Comparison of ENCODE assay signal across 1 cellular context in genomic region chr12:51172515-51173431, GRCh38.
TF ChIP-seq lines count a peak whose summit lies in the region.

A gene with protein sequence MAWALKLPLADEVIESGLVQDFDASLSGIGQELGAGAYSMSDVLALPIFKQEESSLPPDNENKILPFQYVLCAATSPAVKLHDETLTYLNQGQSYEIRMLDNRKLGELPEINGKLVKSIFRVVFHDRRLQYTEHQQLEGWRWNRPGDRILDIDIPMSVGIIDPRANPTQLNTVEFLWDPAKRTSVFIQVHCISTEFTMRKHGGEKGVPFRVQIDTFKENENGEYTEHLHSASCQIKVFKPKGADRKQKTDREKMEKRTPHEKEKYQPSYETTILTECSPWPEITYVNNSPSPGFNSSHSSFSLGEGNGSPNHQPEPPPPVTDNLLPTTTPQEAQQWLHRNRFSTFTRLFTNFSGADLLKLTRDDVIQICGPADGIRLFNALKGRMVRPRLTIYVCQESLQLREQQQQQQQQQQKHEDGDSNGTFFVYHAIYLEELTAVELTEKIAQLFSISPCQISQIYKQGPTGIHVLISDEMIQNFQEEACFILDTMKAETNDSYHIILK (minus strand): TSS chr12:51173135. CDS start chr12:51172422, 713 bp downstream.

TF ChIP-seq in K562, 482 proteins besides CTCF, POLR2A, EP300 and RAD21 (continued from another document and continues in another):
- TF ChIP-seq, protein P1, sequence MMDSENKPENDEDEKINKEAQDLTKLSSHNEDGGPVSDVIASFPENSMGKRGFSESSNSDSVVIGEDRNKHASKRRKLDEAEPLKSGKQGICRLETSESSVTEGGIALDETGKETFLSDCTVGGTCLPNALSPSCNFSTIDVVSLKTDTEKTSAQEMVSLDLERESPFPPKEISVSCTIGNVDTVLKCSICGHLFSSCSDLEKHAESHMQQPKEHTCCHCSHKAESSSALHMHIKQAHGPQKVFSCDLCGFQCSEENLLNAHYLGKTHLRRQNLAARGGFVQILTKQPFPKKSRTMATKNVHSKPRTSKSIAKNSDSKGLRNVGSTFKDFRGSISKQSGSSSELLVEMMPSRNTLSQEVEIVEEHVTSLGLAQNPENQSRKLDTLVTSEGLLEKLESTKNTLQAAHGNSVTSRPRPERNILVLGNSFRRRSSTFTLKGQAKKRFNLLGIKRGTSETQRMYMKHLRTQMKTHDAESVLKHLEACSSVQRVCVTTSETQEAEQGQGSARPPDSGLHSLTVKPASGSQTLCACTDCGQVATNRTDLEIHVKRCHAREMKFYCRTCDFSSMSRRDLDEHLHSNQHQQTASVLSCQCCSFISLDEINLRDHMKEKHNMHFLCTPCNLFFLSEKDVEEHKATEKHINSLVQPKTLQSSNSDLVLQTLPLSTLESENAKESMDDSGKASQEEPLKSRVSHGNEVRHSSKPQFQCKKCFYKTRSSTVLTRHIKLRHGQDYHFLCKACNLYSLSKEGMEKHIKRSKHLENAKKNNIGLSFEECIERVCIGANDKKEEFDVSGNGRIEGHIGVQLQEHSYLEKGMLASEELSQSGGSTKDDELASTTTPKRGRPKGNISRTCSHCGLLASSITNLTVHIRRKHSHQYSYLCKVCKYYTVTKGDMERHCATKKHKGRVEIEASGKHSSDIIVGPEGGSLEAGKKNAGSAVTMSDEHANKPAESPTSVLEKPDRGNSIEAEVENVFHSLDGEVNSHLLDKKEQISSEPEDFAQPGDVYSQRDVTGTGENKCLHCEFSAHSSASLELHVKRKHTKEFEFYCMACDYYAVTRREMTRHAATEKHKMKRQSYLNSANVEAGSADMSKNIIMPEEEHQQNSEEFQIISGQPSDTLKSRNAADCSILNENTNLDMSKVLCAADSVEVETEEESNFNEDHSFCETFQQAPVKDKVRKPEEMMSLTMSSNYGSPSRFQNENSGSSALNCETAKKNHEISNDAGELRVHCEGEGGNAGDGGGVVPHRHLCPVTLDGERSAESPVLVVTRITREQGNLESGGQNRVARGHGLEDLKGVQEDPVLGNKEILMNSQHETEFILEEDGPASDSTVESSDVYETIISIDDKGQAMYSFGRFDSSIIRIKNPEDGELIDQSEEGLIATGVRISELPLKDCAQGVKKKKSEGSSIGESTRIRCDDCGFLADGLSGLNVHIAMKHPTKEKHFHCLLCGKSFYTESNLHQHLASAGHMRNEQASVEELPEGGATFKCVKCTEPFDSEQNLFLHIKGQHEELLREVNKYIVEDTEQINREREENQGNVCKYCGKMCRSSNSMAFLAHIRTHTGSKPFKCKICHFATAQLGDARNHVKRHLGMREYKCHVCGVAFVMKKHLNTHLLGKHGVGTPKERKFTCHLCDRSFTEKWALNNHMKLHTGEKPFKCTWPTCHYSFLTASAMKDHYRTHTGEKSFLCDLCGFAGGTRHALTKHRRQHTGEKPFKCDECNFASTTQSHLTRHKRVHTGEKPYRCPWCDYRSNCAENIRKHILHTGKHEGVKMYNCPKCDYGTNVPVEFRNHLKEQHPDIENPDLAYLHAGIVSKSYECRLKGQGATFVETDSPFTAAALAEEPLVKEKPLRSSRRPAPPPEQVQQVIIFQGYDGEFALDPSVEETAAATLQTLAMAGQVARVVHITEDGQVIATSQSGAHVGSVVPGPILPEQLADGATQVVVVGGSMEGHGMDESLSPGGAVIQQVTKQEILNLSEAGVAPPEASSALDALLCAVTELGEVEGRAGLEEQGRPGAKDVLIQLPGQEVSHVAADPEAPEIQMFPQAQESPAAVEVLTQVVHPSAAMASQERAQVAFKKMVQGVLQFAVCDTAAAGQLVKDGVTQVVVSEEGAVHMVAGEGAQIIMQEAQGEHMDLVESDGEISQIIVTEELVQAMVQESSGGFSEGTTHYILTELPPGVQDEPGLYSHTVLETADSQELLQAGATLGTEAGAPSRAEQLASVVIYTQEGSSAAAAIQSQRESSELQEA (IDR thresholded peaks at IDR 0.05; ENCODE audit: low read depth) = no peak
- TF ChIP-seq SMAD4 (CRISPR knock-in tag; conservative IDR thresholded peaks at IDR 0.05) = peak; percentile 42
- TF ChIP-seq, protein P2, sequence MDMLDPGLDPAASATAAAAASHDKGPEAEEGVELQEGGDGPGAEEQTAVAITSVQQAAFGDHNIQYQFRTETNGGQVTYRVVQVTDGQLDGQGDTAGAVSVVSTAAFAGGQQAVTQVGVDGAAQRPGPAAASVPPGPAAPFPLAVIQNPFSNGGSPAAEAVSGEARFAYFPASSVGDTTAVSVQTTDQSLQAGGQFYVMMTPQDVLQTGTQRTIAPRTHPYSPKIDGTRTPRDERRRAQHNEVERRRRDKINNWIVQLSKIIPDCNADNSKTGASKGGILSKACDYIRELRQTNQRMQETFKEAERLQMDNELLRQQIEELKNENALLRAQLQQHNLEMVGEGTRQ (CRISPR knock-in tag; IDR thresholded peaks at IDR 0.05) = peak; percentile 37; the same call in 1 of the 2 replicates
- TF ChIP-seq ZNF174 (CRISPR knock-in tag; IDR thresholded peaks at IDR 0.05) = no peak
- TF ChIP-seq HCFC1 (IDR thresholded peaks at IDR 0.05; ENCODE audit: low read depth, low read length) = peak; percentile 66
- TF ChIP-seq GATAD2A (IDR thresholded peaks at IDR 0.05) = 0 out of 2 replicates have a peak, but pooled peaks have one; percentile 53
- TF ChIP-seq KLF16 (IDR thresholded peaks at IDR 0.05) = peak; percentile 80
- peak; percentile 78 for TF ChIP-seq TAF1 (IDR thresholded peaks at IDR 0.05; ENCODE audit: control insufficient read depth, extremely low read depth, insufficient read depth, low read length, severe bottlenecking)
- TF ChIP-seq NFRKB (IDR thresholded peaks at IDR 0.05; ENCODE audit: low read depth) = peak; percentile 97
- peak; percentile 99 for TF ChIP-seq ATF3 (IDR thresholded peaks at IDR 0.05)
- peak; percentile 61; the same call in 1 of the 2 replicates for TF ChIP-seq ATF3 (CRISPR knock-in tag; conservative IDR thresholded peaks at IDR 0.05)
- no peak for TF ChIP-seq LARP7 (IDR thresholded peaks at IDR 0.05)
- TF ChIP-seq LEF1 (IDR thresholded peaks at IDR 0.05) = peak; percentile 45; the same call in 1 of the 2 replicates
- no peak for TF ChIP-seq ZNF436 (CRISPR knock-in tag; IDR thresholded peaks at IDR 0.05)
- TF ChIP-seq KHSRP (IDR thresholded peaks at IDR 0.05) = peak; percentile 89
- TF ChIP-seq POLR2B (IDR thresholded peaks at IDR 0.05; ENCODE audit: low read depth, partially characterized antibody) = peak; percentile 78
- TF ChIP-seq ZBTB1 (CRISPR knock-in tag; IDR thresholded peaks at IDR 0.05; ENCODE audit: borderline replicate concordance, low read depth) = no peak
- peak; percentile 45; the same call in 1 of the 2 replicates for TF ChIP-seq BCOR (IDR thresholded peaks at IDR 0.05)
- TF ChIP-seq, protein P3, sequence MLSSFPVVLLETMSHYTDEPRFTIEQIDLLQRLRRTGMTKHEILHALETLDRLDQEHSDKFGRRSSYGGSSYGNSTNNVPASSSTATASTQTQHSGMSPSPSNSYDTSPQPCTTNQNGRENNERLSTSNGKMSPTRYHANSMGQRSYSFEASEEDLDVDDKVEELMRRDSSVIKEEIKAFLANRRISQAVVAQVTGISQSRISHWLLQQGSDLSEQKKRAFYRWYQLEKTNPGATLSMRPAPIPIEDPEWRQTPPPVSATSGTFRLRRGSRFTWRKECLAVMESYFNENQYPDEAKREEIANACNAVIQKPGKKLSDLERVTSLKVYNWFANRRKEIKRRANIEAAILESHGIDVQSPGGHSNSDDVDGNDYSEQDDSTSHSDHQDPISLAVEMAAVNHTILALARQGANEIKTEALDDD (IDR thresholded peaks at IDR 0.05) = peak; percentile 63
- peak; percentile 32; the same call in 1 of the 2 replicates for TF ChIP-seq HBP1 (CRISPR knock-in tag; IDR thresholded peaks at IDR 0.05)
- peak in 1 of 2 experiments; percentile 21; a peak in 1 of 4 replicates for TF ChIP-seq BCLAF1 (IDR thresholded peaks at IDR 0.05; ENCODE audit: borderline replicate concordance in 1 of 2, control insufficient read depth in 1 of 2, low read depth in 2 of 2, low read length in 1 of 2)
- peak; percentile 98 for TF ChIP-seq CREM (IDR thresholded peaks at IDR 0.05; ENCODE audit: low read depth)
- TF ChIP-seq ARNT (IDR thresholded peaks at IDR 0.05) = peak; percentile 27 to 38; a peak in 1 of 4 replicates
- peak; percentile 60; the same call in 1 of the 2 replicates for TF ChIP-seq CHD2 (IDR thresholded peaks at IDR 0.05; ENCODE audit: low read depth, low read length)
- TF ChIP-seq ETV5 (CRISPR knock-in tag; IDR thresholded peaks at IDR 0.05; ENCODE audit: low read depth) = peak; percentile 90
- peak; percentile 84 for TF ChIP-seq HINFP (tag; conservative IDR thresholded peaks at IDR 0.05; ENCODE audit: low read depth)
- TF ChIP-seq RAD51 (IDR thresholded peaks at IDR 0.05; ENCODE audit: borderline replicate concordance, low read depth) = peak; percentile 32; the same call in 1 of the 2 replicates
- TF ChIP-seq NR2C2 (CRISPR knock-in tag; IDR thresholded peaks at IDR 0.05) = peak; percentile 73; the same call in 1 of the 2 replicates
- peak; percentile 96 for TF ChIP-seq NR2C2 (tag; IDR thresholded peaks at IDR 0.05)
- no peak for TF ChIP-seq ZNF584 (CRISPR knock-in tag; IDR thresholded peaks at IDR 0.05; ENCODE audit: low read depth)
- TF ChIP-seq, protein P4, sequence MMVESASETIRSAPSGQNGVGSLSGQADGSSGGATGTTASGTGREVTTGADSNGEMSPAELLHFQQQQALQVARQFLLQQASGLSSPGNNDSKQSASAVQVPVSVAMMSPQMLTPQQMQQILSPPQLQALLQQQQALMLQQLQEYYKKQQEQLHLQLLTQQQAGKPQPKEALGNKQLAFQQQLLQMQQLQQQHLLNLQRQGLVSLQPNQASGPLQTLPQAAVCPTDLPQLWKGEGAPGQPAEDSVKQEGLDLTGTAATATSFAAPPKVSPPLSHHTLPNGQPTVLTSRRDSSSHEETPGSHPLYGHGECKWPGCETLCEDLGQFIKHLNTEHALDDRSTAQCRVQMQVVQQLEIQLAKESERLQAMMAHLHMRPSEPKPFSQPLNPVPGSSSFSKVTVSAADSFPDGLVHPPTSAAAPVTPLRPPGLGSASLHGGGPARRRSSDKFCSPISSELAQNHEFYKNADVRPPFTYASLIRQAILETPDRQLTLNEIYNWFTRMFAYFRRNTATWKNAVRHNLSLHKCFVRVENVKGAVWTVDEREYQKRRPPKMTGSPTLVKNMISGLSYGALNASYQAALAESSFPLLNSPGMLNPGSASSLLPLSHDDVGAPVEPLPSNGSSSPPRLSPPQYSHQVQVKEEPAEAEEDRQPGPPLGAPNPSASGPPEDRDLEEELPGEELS (CRISPR knock-in tag; IDR thresholded peaks at IDR 0.05; ENCODE audit: borderline replicate concordance) = no peak
